Comparison of ENCODE assay signal across 24 cellular contexts in genomic region chr11:16542353-16542752, GRCh38.
DNase-seq lines count a peak whose midpoint lies in the region; ATAC-seq, FAIRE-seq and TF ChIP-seq lines count a peak whose summit lies in the region.
"Had no signal": no experiment of that assay in that cellular context is flagged by ENCODE, and none has a peak within 500 bp of the region (broad histone marks: within the 10 kb centered on the region; RNA-seq: fewer than 3 reads in every experiment).

No MANE protein-coding gene starts in this region.

- no peak overlapping the region for H3K27ac ChIP-seq in HepG2 (ENCODE audit: extremely low read length, insufficient read depth, low read length)
- H3K27ac ChIP-seq in right lobe of liver, result no peak overlapping the region
- H3K27ac ChIP-seq in K562 (ENCODE audit: extremely low read depth, low read depth, low read length), result no peak overlapping the region
- H3K27ac ChIP-seq: 22Rv1, BLaER1 had no signal

- TF ChIP-seq POLR2A in HepG2 (IDR thresholded peaks at IDR 0.05; ENCODE audit: insufficient read depth in 1 of 2, low read depth in 2 of 2, low read length in 2 of 2) (no peak), right lobe of liver (IDR thresholded peaks at IDR 0.05) (no peak), K562 (conservative IDR thresholded peaks at IDR 0.05) (no peak)

- H2AFZ ChIP-seq in HepG2 (ENCODE audit: low read length), result no peak overlapping the region
- H2AFZ ChIP-seq in K562 (ENCODE audit: low read depth, low read length), result no peak overlapping the region

- TF ChIP-seq RAD21 in HepG2 (CRISPR knock-in tag; IDR thresholded peaks at IDR 0.05) (no peak), K562 (CRISPR knock-in tag; conservative IDR thresholded peaks at IDR 0.05 in 1 of 2, IDR thresholded peaks at IDR 0.05 in 1 of 2) (no peak)

- ATAC-seq in HepG2, result no peak
- ATAC-seq in right lobe of liver, result no peak
- ATAC-seq in K562, result no peak
- ATAC-seq in omental fat pad (ENCODE audit: low FRiP score), result no peak
- ATAC-seq: GM12878 had no signal

- TF ChIP-seq CTCF in HepG2 (CRISPR knock-in tag; IDR thresholded peaks at IDR 0.05), result no peak
- no peak for TF ChIP-seq CTCF in right lobe of liver (IDR thresholded peaks at IDR 0.05)
- TF ChIP-seq CTCF in K562 (IDR thresholded peaks at IDR 0.05 in 2 of 3, conservative IDR thresholded peaks at IDR 0.05 in 1 of 3; ENCODE audit: insufficient read depth in 2 of 3, low read depth in 1 of 3, low read length in 3 of 3), result no peak
- no peak for TF ChIP-seq CTCF in omental fat pad (IDR thresholded peaks at IDR 0.05)

- CTCF ChIA-PET in HepG2 (lab: Yijun Ruan, JAX; ENCODE audit: low intra/inter-chr PET ratio, low total read pairs) (no interaction called here), K562 (lab: Yijun Ruan, JAX; ENCODE audit: low intra/inter-chr PET ratio) (no interaction called here)

- no peaks in the 10 kb centered on the region for H3K9me3 ChIP-seq in HepG2 (ENCODE audit: low read length)
- no peaks in the 10 kb centered on the region for H3K9me3 ChIP-seq in right lobe of liver
- H3K9me3 ChIP-seq in K562 (replicated peaks; ENCODE audit: control insufficient read depth, insufficient read depth, low read depth, low read length), result 0 out of 2 replicates have a peak, but pooled peaks cover 3% of the 10 kb centered on the region
- H3K9me3 ChIP-seq: BE2C, BLaER1 had no signal

- no peaks in the 10 kb centered on the region for H3K4me1 ChIP-seq in HepG2 (ENCODE audit: insufficient read depth, low read length)
- no peaks in the 10 kb centered on the region for H3K4me1 ChIP-seq in right lobe of liver
- H3K4me1 ChIP-seq in K562 (replicated peaks in 1 of 2; ENCODE audit: control insufficient read depth in 2 of 2, insufficient read depth in 2 of 2, low read length in 2 of 2), result no peaks in the 10 kb centered on the region; a peak in 1 of 5 replicates
- H3K4me1 ChIP-seq: BE2C, BLaER1 had no signal

- FAIRE-seq in HepG2 (lab: Jason Lieb, UNC) (no peak), K562 (lab: Jason Lieb, UNC) (no peak)
- FAIRE-seq: GM12878, GM12892, GM18507 had no signal

- H3K79me2 ChIP-seq in HepG2 (ENCODE audit: insufficient read depth, low read length) (no peaks in the 10 kb centered on the region), K562 (ENCODE audit: control insufficient read depth, insufficient read depth, low read length) (no peaks in the 10 kb centered on the region)

- H4K20me1 ChIP-seq in HepG2 (ENCODE audit: insufficient read depth, low read length) (no peaks in the 10 kb centered on the region), K562 (replicated peaks; ENCODE audit: control insufficient read depth, insufficient read depth, low read length) (no peaks in the 10 kb centered on the region)
- H4K20me1 ChIP-seq: BLaER1 had no signal

- H3K36me3 ChIP-seq in HepG2 (replicated peaks in 1 of 2; ENCODE audit: control insufficient read depth in 1 of 2, insufficient read depth in 2 of 2, low read length in 2 of 2), result no peaks in the 10 kb centered on the region
- H3K36me3 ChIP-seq in right lobe of liver, result no peaks in the 10 kb centered on the region
- H3K36me3 ChIP-seq in K562 (ENCODE audit: control insufficient read depth, insufficient read depth, low read length), result no peaks in the 10 kb centered on the region
- H3K36me3 ChIP-seq: BE2C, BLaER1 had no signal

- H3K4me2 ChIP-seq in HepG2 (ENCODE audit: low read depth, low read length) (no peak overlapping the region), K562 (ENCODE audit: insufficient read depth, low read length) (no peak overlapping the region)
- H3K4me2 ChIP-seq: BLaER1 had no signal

- H3K27me3 ChIP-seq in HepG2 (ENCODE audit: control insufficient read depth in 1 of 2, insufficient read depth in 2 of 2, low read length in 2 of 2) (no peaks in the 10 kb centered on the region; a peak in 1 of 5 replicates), right lobe of liver (no peaks in the 10 kb centered on the region), K562 (ENCODE audit: control insufficient read depth in 2 of 2, insufficient read depth in 2 of 2, low read length in 2 of 2) (no peaks in the 10 kb centered on the region)
- H3K27me3 ChIP-seq: BE2C, BLaER1 had no signal

- DNase-seq in HepG2 (ENCODE audit: low spot score) (no peak), right lobe of liver (no peak), K562 (ENCODE audit: extremely low read depth in 1 of 4, low spot score in 3 of 4) (no peak), HuH-7.5 (ENCODE audit: low spot score) (no peak), omental fat pad (ENCODE audit: low spot score) (no peak)
- DNase-seq: ACHN; BE2C; C1 segment of cervical spinal cord; CD4-positive, alpha-beta memory T cell; CD4-positive, CD25-positive, alpha-beta regulatory T cell; CD8-positive, alpha-beta memory T cell; COR-L47; DMS 273 treated with DMSO at 0.1 percent for 48 hours; DMS153; DMS53; DMS79; DND-41; EL; GDM1 had no signal

- H3K9me1 ChIP-seq in K562 (ENCODE audit: control insufficient read depth, insufficient read depth, low read length), result no peaks in the 10 kb centered on the region

- POLR2A ChIA-PET in HepG2 (lab: Yijun Ruan, JAX), result no interaction called here
- POLR2A ChIA-PET in K562 (lab: Yijun Ruan, JAX), result no interaction called here

- in situ Hi-C loops in HepG2 (cut with HindIII; ENCODE audit: extremely low pct_ligation_motif_present, low pct_unique_long_range_greater_than_20kb) (no loop called here), K562 (cut with MboI) (no loop called here)

- TF ChIP-seq EP300 in HepG2 (IDR thresholded peaks at IDR 0.05; ENCODE audit: low read depth in 2 of 2, low read length in 2 of 2) (no peak), HepG2 (CRISPR knock-in tag; IDR thresholded peaks at IDR 0.05; ENCODE audit: borderline replicate concordance) (no peak), K562 (IDR thresholded peaks at IDR 0.05; ENCODE audit: low read length) (no peak)

- intact Hi-C loops in HepG2 (cut with micrococcal nuclease; ENCODE audit: unreplicated experiment), result no loop called here
- intact Hi-C loops in right lobe of liver (cut with DNase I), result no loop called here
- intact Hi-C loops in K562 (cut with micrococcal nuclease), result no loop called here

- no peak overlapping the region for H3K9ac ChIP-seq in HepG2 (ENCODE audit: insufficient read depth, low read depth, low read length)
- no peak overlapping the region for H3K9ac ChIP-seq in K562 (ENCODE audit: insufficient read depth in 1 of 2, low read depth in 2 of 2, low read length in 2 of 2)
- H3K9ac ChIP-seq: BLaER1 had no signal

- H3K4me3 ChIP-seq in HepG2 (replicated peaks in 1 of 3; ENCODE audit: insufficient read depth in 1 of 3, low read depth in 2 of 3, low read length in 3 of 3) (no peak overlapping the region), right lobe of liver (no peak overlapping the region), K562 (no peak overlapping the region)
- H3K4me3 ChIP-seq: BLaER1, GM12878 had no signal

- WGBS in HepG2 (ENCODE audit: low lambda C conversion rate), result 0% methylated on average over 1 of the region's 1 CpG
- 80% methylated on average over 1 of the region's 1 CpG for WGBS in right lobe of liver (ENCODE audit: insufficient coverage, low coverage, low lambda C conversion rate, missing lambda C conversion rate)
- 90% methylated on average over 1 of the region's 1 CpG for WGBS in K562 (ENCODE audit: insufficient coverage, low coverage, missing lambda C conversion rate)

- no TSS peak for BruUV-seq in HepG2 (replicated peaks; lab: Mats Ljungman, UMichigan)
- no TSS peak for BruUV-seq in K562 (replicated peaks; lab: Mats Ljungman, UMichigan)

TF ChIP-seq in HepG2, 621 proteins besides CTCF, POLR2A, EP300 and RAD21:
- TF ChIP-seq NFE2L2 (IDR thresholded peaks at IDR 0.05; ENCODE audit: low read length) (peak; percentile 43; the same call in 1 of the 2 replicates), SMAD9 (CRISPR knock-in tag; IDR thresholded peaks at IDR 0.05) (no peak)

TF ChIP-seq in K562, 482 proteins besides CTCF, POLR2A, EP300 and RAD21:
- TF ChIP-seq MAFG (tag; conservative IDR thresholded peaks at IDR 0.05) (peak; percentile 24), ZNF316 (IDR thresholded peaks at IDR 0.05) (peak; percentile 61), NFE2L1 (tag; IDR thresholded peaks at IDR 0.05; ENCODE audit: borderline replicate concordance, low read depth) (peak; percentile 26; the same call in 1 of the 2 replicates), MAFF (IDR thresholded peaks at IDR 0.05; ENCODE audit: low read length) (peak; percentile 22; the same call in 1 of the 2 replicates), TCF7 (IDR thresholded peaks at IDR 0.05; ENCODE audit: borderline replicate concordance) (no peak)

Comparison
In these comparisons a context has a peak if more than half of its experiments do, and no peak if none do; other contexts are left out.
1. Of the 241 proteins assayed by ChIP-seq in both HepG2 and K562: peak only in HepG2: none; only in K562: MAFF, MAFG and NFE2L1; in both: none; in neither: 238.